ENCODE assay signal across 8 cellular contexts in the genomic region with DNA sequence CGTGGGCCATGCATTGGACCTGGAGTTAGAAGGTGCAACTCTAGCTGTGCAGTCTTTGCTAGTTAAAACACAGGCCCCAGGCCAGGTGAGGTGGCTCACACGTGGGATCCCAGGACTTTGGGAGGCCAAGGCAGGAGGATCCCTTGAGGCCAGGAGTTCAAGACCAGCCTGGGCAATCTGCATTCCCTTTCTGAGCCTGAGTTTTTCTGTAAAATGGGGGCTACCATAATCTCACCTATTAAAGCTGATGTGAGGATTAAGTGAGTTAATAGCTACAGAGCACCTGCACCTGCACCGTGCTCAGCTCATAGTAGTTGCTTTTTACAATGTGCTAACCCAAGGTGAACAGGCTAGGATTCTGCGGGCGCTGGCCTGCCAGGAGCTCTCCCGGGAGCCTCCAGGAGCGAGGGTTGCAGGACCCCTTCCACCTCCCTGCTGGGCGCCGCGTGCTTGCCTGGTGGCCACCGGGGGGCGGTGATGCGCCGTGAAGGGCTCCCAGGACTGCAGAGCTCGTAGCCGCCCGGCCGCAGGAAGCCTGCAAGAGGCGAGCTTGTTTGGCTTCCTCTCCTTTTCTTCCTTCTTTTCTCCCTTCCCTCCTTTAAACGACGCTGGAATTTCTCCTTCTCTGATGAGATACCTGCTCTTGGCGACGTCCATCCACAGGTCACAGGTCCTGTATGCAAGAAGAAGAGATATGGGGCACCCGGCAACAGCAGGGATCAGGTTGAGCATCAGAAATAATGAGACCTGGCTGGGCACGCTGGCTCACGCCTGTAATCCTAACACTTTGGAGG. TPM values are rescaled to one million over a fixed set of nuclear protein-coding genes. Genes with fewer than 3 reads are reported as not detected.
A peak's percentile ranks its signal among the peaks of the same experiment; 100 is the strongest.
DNase-seq lines count a peak whose midpoint lies in the region; ATAC-seq and TF ChIP-seq lines count a peak whose summit lies in the region.

No MANE protein-coding gene starts in this region.

- TF ChIP-seq POLR2A in breast epithelium (IDR thresholded peaks at IDR 0.05) = no peak

- peaks cover 0 to 14% (median 3%) of the 10 kb centered on the region in 3 donors for H3K36me3 Mint-ChIP-seq in CD8-positive, alpha-beta memory T cell
- H3K36me3 Mint-ChIP-seq in WTC11 = peaks cover 12% of the 10 kb centered on the region

- POLR2A ChIA-PET in CD8-positive, alpha-beta memory T cell (lab: Charles Lee) = interaction anchor here (0.5 kb wide), 1 partner anchor 1034 kb away, joined by 3 read pairs; no protein-coding TSS in a partner anchor
- POLR2A ChIA-PET in WTC11 (lab: Charles Lee) = interaction anchor here (0.5 to 1.4 kb wide), 5 partner anchors 54 to 968 kb away, joined by 3 to 6 read pairs (median 3); partner anchors contain the start of gene CDH3

- peak; percentile 26 to 59 (median 45) for DNase-seq in CD8-positive, alpha-beta memory T cell
- DNase-seq in Kasumi-1 (lab: John Stamatoyannopoulos, UW) = peak; percentile 35 to 46
- peak; percentile 94 for DNase-seq in WTC11 (ENCODE audit: low spot score)
- peak; percentile 44 to 73 for DNase-seq in breast epithelium (ENCODE audit: low spot score in 2 of 2)
- DNase-seq in stimulated activated CD8-positive, alpha-beta memory T cell treated with anti-CD3 and anti-CD28 coated beads, Interleukin-15, amount 100 ng/mL, for 4 hours (ENCODE audit: low read depth in 2 of 2) = peak; percentile 6 to 13
- DNase-seq in NCI-H146 treated with DMSO at 0.1 percent for 48 hours (lab: John Stamatoyannopoulos, UW; ENCODE audit: unreplicated experiment) = no peak

- H3K4me1 Mint-ChIP-seq in CD8-positive, alpha-beta memory T cell = peaks cover 4 to 8% (median 5%) of the 10 kb centered on the region in 3 donors
- peaks cover 11% of the 10 kb centered on the region for H3K4me1 Mint-ChIP-seq in WTC11

- peaks cover 3 to 5% (median 4%) of the 10 kb centered on the region in 5 donors for H3K9me3 Mint-ChIP-seq in CD8-positive, alpha-beta memory T cell
- peaks cover 12% of the 10 kb centered on the region for H3K9me3 Mint-ChIP-seq in WTC11

- H3K27me3 Mint-ChIP-seq in CD8-positive, alpha-beta memory T cell = peaks cover 0 to 2% of the 10 kb centered on the region in 2 donors
- peaks cover 3% of the 10 kb centered on the region for H3K27me3 Mint-ChIP-seq in WTC11 (ENCODE audit: low read depth)

- H3K27ac ChIP-seq in CD8-positive, alpha-beta memory T cell (ENCODE audit: low read depth, low read length) = no peak overlapping the region
- H3K27ac ChIP-seq in breast epithelium (no peak overlapping the region), liver (ENCODE audit: low read depth in 1 of 2, low read length in 2 of 2) (no peak overlapping the region)

- H3K9me3 ChIP-seq in CD8-positive, alpha-beta memory T cell (ENCODE audit: low read length) = no peaks in the 10 kb centered on the region
- peaks cover 0 to 4% of the 10 kb centered on the region in 2 donors for H3K9me3 ChIP-seq in breast epithelium
- peaks cover 0 to 4% (median 0%) of the 10 kb centered on the region in 4 donors for H3K9me3 ChIP-seq in liver (ENCODE audit: control insufficient read depth in 4 of 4, low read length in 3 of 4)

- no peaks in the 10 kb centered on the region for H3K4me1 ChIP-seq in CD8-positive, alpha-beta memory T cell (ENCODE audit: insufficient read depth, low read length)
- H3K4me1 ChIP-seq in breast epithelium (no peaks in the 10 kb centered on the region), liver (ENCODE audit: control insufficient read depth in 4 of 4, insufficient read depth in 4 of 4, low read length in 3 of 4) (peaks cover 0 to 4% (median 0%) of the 10 kb centered on the region in 4 donors)

- no peak overlapping the region for H3K4me3 ChIP-seq in CD8-positive, alpha-beta memory T cell (ENCODE audit: low read length)
- H3K4me3 ChIP-seq in breast epithelium (peak overlapping the region in 2 of 3 donors; percentile 11 to 34), liver (ENCODE audit: low read depth in 1 of 3, low read length in 3 of 3) (no peak overlapping the region)

- intact Hi-C loops in breast epithelium (cut with DNase I; ENCODE audit: low total_unique reads) = no loop called here

- 21% methylated on average over 26 of the region's 26 CpGs for WGBS in liver

- peak overlapping the region in 4 of 7 donors; percentile 5 to 45 (median 24) for H3K4me3 Mint-ChIP-seq in CD8-positive, alpha-beta memory T cell
- peak overlapping the region; percentile 34; the same call in 1 of the 2 replicates for H3K4me3 Mint-ChIP-seq in WTC11

- H3K27me3 ChIP-seq in CD8-positive, alpha-beta memory T cell (ENCODE audit: insufficient read depth, low read length, poor library complexity, severe bottlenecking) = no peaks in the 10 kb centered on the region
- H3K27me3 ChIP-seq in breast epithelium = no peaks in the 10 kb centered on the region
- no peaks in the 10 kb centered on the region for H3K27me3 ChIP-seq in liver (ENCODE audit: control insufficient read depth in 4 of 4, insufficient read depth in 4 of 4, low read length in 3 of 4)

- H3K27ac Mint-ChIP-seq in CD8-positive, alpha-beta memory T cell = no peak overlapping the region
- H3K27ac Mint-ChIP-seq in WTC11 = peak overlapping the region; percentile 71; the same call in 1 of the 2 replicates

- no peaks in the 10 kb centered on the region for H3K36me3 ChIP-seq in CD8-positive, alpha-beta memory T cell (ENCODE audit: insufficient read depth, low read length)
- H3K36me3 ChIP-seq in breast epithelium (no peaks in the 10 kb centered on the region), liver (ENCODE audit: control insufficient read depth in 4 of 4, insufficient read depth in 3 of 4, low read depth in 1 of 4, low read length in 3 of 4) (no peaks in the 10 kb centered on the region)

- CTCF ChIA-PET in CD8-positive, alpha-beta memory T cell (lab: Charles Lee) = interaction anchor here (0.7 to 3.3 kb wide), 14 partner anchors 9 to 193 kb away, joined by 3 to 55 read pairs (median 4); partner anchors contain the start of gene ZFP90
- CTCF ChIA-PET in WTC11 (lab: Charles Lee) = interaction anchor here (0.5 to 3.5 kb wide), 71 partner anchors 9 to 652 kb away, joined by 3 to 74 read pairs (median 5); partner anchors contain the start of genes CDH1, CDH3, HAS3 and SLC7A6

- TF ChIP-seq CTCF in WTC11 (IDR thresholded peaks at IDR 0.05) (peak; percentile 81), breast epithelium (IDR thresholded peaks at IDR 0.05) (peak; percentile 33 to 76 (median 60)), liver (IDR thresholded peaks at IDR 0.05; ENCODE audit: low read depth, low read length, missing input control) (peak; percentile 40)

- peak; percentile 99 for ATAC-seq in WTC11
- no peak for ATAC-seq in HG02571 (IDR thresholded peaks at IDR 0.05; ENCODE audit: unreplicated experiment)

- peak; percentile 66 to 82 for TF ChIP-seq RAD21 in liver (IDR thresholded peaks at IDR 0.05)

- H3K9ac ChIP-seq in liver (ENCODE audit: low read depth in 1 of 2, low read length in 2 of 2) = no peak overlapping the region

TF ChIP-seq in WTC11, 78 proteins besides CTCF, POLR2A, EP300 and RAD21 (continues in another document):
- TF ChIP-seq, protein P1, sequence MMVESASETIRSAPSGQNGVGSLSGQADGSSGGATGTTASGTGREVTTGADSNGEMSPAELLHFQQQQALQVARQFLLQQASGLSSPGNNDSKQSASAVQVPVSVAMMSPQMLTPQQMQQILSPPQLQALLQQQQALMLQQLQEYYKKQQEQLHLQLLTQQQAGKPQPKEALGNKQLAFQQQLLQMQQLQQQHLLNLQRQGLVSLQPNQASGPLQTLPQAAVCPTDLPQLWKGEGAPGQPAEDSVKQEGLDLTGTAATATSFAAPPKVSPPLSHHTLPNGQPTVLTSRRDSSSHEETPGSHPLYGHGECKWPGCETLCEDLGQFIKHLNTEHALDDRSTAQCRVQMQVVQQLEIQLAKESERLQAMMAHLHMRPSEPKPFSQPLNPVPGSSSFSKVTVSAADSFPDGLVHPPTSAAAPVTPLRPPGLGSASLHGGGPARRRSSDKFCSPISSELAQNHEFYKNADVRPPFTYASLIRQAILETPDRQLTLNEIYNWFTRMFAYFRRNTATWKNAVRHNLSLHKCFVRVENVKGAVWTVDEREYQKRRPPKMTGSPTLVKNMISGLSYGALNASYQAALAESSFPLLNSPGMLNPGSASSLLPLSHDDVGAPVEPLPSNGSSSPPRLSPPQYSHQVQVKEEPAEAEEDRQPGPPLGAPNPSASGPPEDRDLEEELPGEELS (CRISPR knock-in tag; IDR thresholded peaks at IDR 0.05) = 0 out of 2 replicates have a peak, but pooled peaks have one; percentile 50
- 0 out of 2 replicates have a peak, but pooled peaks have one; percentile 25 for TF ChIP-seq FOXK1 (CRISPR knock-in tag; IDR thresholded peaks at IDR 0.05)

TF ChIP-seq in liver, 16 proteins besides CTCF, POLR2A, EP300 and RAD21 (continues in another document):
- no peak for TF ChIP-seq REST (IDR thresholded peaks at IDR 0.05)

RNA-seq across cellular contexts. Expression of gene ZFP90, which starts 51.3 kb away (rescaled TPM):
- 10 to 100 TPM; 22.4 to 24.3 TPM for total RNA-seq in CD8-positive, alpha-beta memory T cell
- 24.0 TPM for polyA plus RNA-seq in CD8-positive, alpha-beta memory T cell
- total RNA-seq in WTC11 (2021) = 21.7 to 24.9 TPM (median 22.6 TPM) in 3 replicates
- 10 to 100 TPM; 35.7 to 40.6 (median 40.3) TPM for total RNA-seq in breast epithelium
- total RNA-seq in liver = 10 to 100 TPM in 1 of 2 donors, 1 to 10 TPM in 1; 7.3 to 18.9 TPM
- 1 to 10 TPM; 2.1 to 3.8 TPM for polyA plus RNA-seq in liver

RNA-seq across cellular contexts. Expression of gene CDH3, which starts 54.7 kb away (rescaled TPM):
- not detected for total RNA-seq in CD8-positive, alpha-beta memory T cell
- 0.14 TPM for polyA plus RNA-seq in CD8-positive, alpha-beta memory T cell
- total RNA-seq in WTC11 (2021) (128 to 142 TPM (median 136 TPM) in 3 replicates), breast epithelium (10 to 100 TPM in 2 of 3 donors, under 1 TPM in 1; 0.32 to 62.6 (median 39.0) TPM), liver (under 1 TPM; 0.08 to 0.19 TPM)
- not detected for polyA plus RNA-seq in liver

Comparison
In these comparisons a context has a peak if more than half of its experiments do, and no peak if none do; other contexts are left out.
1. H3K4me3 ChIP-seq: peak in breast epithelium (2 of 3); none in CD8-positive, alpha-beta memory T cell (single experiment) and liver (0 of 3).
2. Peak in every context shown above with its lines, with median percentiles within 50 percentile points of each other: CTCF ChIP-seq.